ENCODE assay signal across 8 cellular contexts in genomic region chr7:97117035-97117371, GRCh38. TPM values are rescaled to one million over a fixed set of nuclear protein-coding genes. Genes with fewer than 3 reads are reported as not detected.
A peak's percentile ranks its signal among the peaks of the same experiment; 100 is the strongest.
DNase-seq lines count a peak whose midpoint lies in the region; ATAC-seq and TF ChIP-seq lines count a peak whose summit lies in the region.

No MANE protein-coding gene starts in this region.

- no peaks in the 10 kb centered on the region for H3K27me3 ChIP-seq in prostate gland (replicated peaks; ENCODE audit: insufficient read depth)

- H3K27ac ChIP-seq in prostate gland, result peak overlapping the region; percentile 60 to 71

- H3K4me3 Mint-ChIP-seq in T-cell, result peak overlapping the region; percentile 92 to 97 (median 94)

- TF ChIP-seq CTCF in GM12864 (IDR thresholded peaks at IDR 0.05; ENCODE audit: low read depth, low read length, missing control alignments) (no peak), fibroblast of villous mesenchyme (IDR thresholded peaks at IDR 0.05; ENCODE audit: insufficient read depth, low read depth, low read length) (no peak), prostate gland (IDR thresholded peaks at IDR 0.05) (no peak)

- peaks cover 9% of the 10 kb centered on the region for H3K36me3 Mint-ChIP-seq in T-cell

- 73% methylated on average over 9 of the region's 9 CpGs for WGBS in prostate gland

- peaks cover 0 to 4% (median 0%) of the 10 kb centered on the region in 3 donors for H3K9me3 Mint-ChIP-seq in T-cell

- H3K4me3 ChIP-seq in GM12864 (ENCODE audit: low read depth, low read length), result peak overlapping the region; percentile 88
- H3K4me3 ChIP-seq in fibroblast of villous mesenchyme (ENCODE audit: low read depth, low read length), result peak overlapping the region; percentile 90
- H3K4me3 ChIP-seq in prostate gland, result peak overlapping the region; percentile 59 to 74

- no peaks in the 10 kb centered on the region for H3K9me3 ChIP-seq in prostate gland

- CTCF ChIA-PET in T-cell (lab: Charles Lee), result interaction anchor here (0.6 to 2.3 kb wide), 5 partner anchors 12 to 861 kb away, joined by 3 to 10 read pairs (median 5); no protein-coding TSS in a partner anchor

- no peak for TF ChIP-seq POLR2A in prostate gland (IDR thresholded peaks at IDR 0.05)

- no peaks in the 10 kb centered on the region for H3K4me1 ChIP-seq in prostate gland (replicated peaks)

- H3K27me3 Mint-ChIP-seq in T-cell, result no peaks in the 10 kb centered on the region

- peak overlapping the region; percentile 80 to 94 for H3K27ac Mint-ChIP-seq in T-cell

- H3K4me1 Mint-ChIP-seq in T-cell, result peaks cover 45 to 53% (median 52%) of the 10 kb centered on the region in 3 donors

- POLR2A ChIA-PET in T-cell (lab: Charles Lee), result interaction anchor here (0.6 to 0.7 kb wide), 2 partner anchors 20 to 139 kb away, joined by 3 to 5 read pairs; no protein-coding TSS in a partner anchor

- ATAC-seq in T-cell (replicated peaks in 1 of 4) (no peak), HG03196 (IDR thresholded peaks at IDR 0.05; ENCODE audit: unreplicated experiment) (no peak)

- intact Hi-C loops in prostate gland (cut with DNase I), result no loop called here

- no peak for DNase-seq in GM12864 (ENCODE audit: low read depth)
- DNase-seq in T-cell, result peak in 1 of 34 experiments; percentile 6
- no peak for DNase-seq in fibroblast of villous mesenchyme (ENCODE audit: low read depth)
- no peak for DNase-seq in prostate gland (ENCODE audit: low spot score)
- no peak for DNase-seq in middle frontal gyrus (ENCODE audit: extremely low spot score, low spot score)
- no peak for DNase-seq in NCI-H1694 (lab: John Stamatoyannopoulos, UW)
- no peak for DNase-seq in NCI-H69 (lab: John Stamatoyannopoulos, UW)

- H3K36me3 ChIP-seq in prostate gland, result no peaks in the 10 kb centered on the region

RNA-seq across cellular contexts. Expression of gene SDHAF3, which starts 0.5 kb away (rescaled TPM):
- total RNA-seq in T-cell (10 to 100 TPM; 11.1 to 15.3 (median 12.0) TPM), fibroblast of villous mesenchyme (10.4 and 11.3 TPM in 2 replicates), prostate gland (10 to 100 TPM in 1 of 2 donors, 1 to 10 TPM in 1; 9.1 to 13.9 TPM)
